6 cellular contexts compared by ENCODE assay signal in the genomic region with DNA sequence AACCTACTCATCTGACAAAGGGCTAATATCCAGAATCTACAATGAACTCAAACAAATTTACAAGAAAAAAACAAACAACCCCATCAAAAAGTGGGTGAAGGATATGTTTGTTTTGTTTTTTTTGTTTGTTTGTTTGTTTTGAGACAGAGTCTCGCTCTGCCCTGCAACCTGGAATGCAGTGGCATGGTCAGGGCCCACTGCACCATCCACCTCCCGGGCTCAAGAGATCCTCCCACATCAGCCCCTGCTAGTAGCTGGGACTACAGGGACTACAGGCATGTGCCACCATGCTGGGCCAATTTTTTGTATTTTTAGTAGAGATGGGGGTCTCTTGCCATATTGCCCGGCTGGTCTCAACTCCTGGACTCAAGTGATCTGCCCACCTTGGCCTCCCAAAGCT. TPM values are rescaled to one million over a fixed set of nuclear protein-coding genes. Genes with fewer than 3 reads are reported as not detected.
A peak's percentile ranks its signal among the peaks of the same experiment; 100 is the strongest.
DNase-seq lines count a peak whose midpoint lies in the region; ATAC-seq, FAIRE-seq and TF ChIP-seq lines count a peak whose summit lies in the region.
"Not testable (repeated sequence)": the region's sequence is repeated elsewhere in the genome, so short reads cannot be mapped to it uniquely, and the experiment has no call there.
"Had no signal": no experiment of that assay in that cellular context is flagged by ENCODE, and none has a peak within 500 bp of the region (broad histone marks: within the 10 kb centered on the region; RNA-seq: fewer than 3 reads in every experiment).

No MANE protein-coding gene starts in this region.

- TF ChIP-seq RAD21 in HepG2 (CRISPR knock-in tag; IDR thresholded peaks at IDR 0.05): not testable (repeated sequence)

- not testable (repeated sequence) for DNase-seq in HepG2 (ENCODE audit: low spot score)
- DNase-seq in right lobe of liver (peak in 1 of 3 donors; percentile 56), prostate gland (ENCODE audit: low spot score) (peak; percentile 49)

- H3K4me1 ChIP-seq in HepG2 (ENCODE audit: insufficient read depth, low read length) (peaks cover 20% of the 10 kb centered on the region), right lobe of liver (peaks cover 0 to 30% (median 0%) of the 10 kb centered on the region in 4 donors), prostate gland (replicated peaks) (peaks cover 17% of the 10 kb centered on the region)

- not testable (repeated sequence) for H4K20me1 ChIP-seq in HepG2 (ENCODE audit: insufficient read depth, low read length)

- TF ChIP-seq EP300 in HepG2 (IDR thresholded peaks at IDR 0.05; ENCODE audit: low read depth in 2 of 2, low read length in 2 of 2); HepG2 (CRISPR knock-in tag; IDR thresholded peaks at IDR 0.05; ENCODE audit: borderline replicate concordance): not testable (repeated sequence)

- not testable (repeated sequence) for TF ChIP-seq CTCF in C4-2B (conservative IDR thresholded peaks at IDR 0.05); VCaP (conservative IDR thresholded peaks at IDR 0.05); HepG2 (CRISPR knock-in tag; IDR thresholded peaks at IDR 0.05); right lobe of liver (IDR thresholded peaks at IDR 0.05); prostate gland (IDR thresholded peaks at IDR 0.05)

- H3K36me3 ChIP-seq in HepG2 (replicated peaks in 1 of 2; ENCODE audit: control insufficient read depth in 1 of 2, insufficient read depth in 2 of 2, low read length in 2 of 2); right lobe of liver; prostate gland: not testable (repeated sequence)

- CTCF ChIA-PET in HepG2 (lab: Yijun Ruan, JAX; ENCODE audit: low intra/inter-chr PET ratio, low total read pairs): not testable (repeated sequence)

- 12% methylated on average over 3 of the region's 3 CpGs for WGBS in HepG2 (ENCODE audit: low lambda C conversion rate)
- WGBS in right lobe of liver (ENCODE audit: insufficient coverage, low coverage, low lambda C conversion rate, missing lambda C conversion rate): 23% methylated on average over 2 of the region's 3 CpGs
- WGBS in prostate gland: 66% methylated on average over 3 of the region's 3 CpGs

- H3K27ac ChIP-seq in C4-2B (peak overlapping the region; percentile 67; the same call in 1 of the 2 replicates), VCaP (peak overlapping the region; percentile 80), prostate gland (peak overlapping the region; percentile 71 to 81)
- not testable (repeated sequence) for H3K27ac ChIP-seq in HepG2 (ENCODE audit: extremely low read length, insufficient read depth, low read length); right lobe of liver

- not testable (repeated sequence) for TF ChIP-seq POLR2A in HepG2 (IDR thresholded peaks at IDR 0.05; ENCODE audit: insufficient read depth in 1 of 2, low read depth in 2 of 2, low read length in 2 of 2); right lobe of liver (IDR thresholded peaks at IDR 0.05); prostate gland (IDR thresholded peaks at IDR 0.05)

- not testable (repeated sequence) for H3K9ac ChIP-seq in HepG2 (ENCODE audit: insufficient read depth, low read depth, low read length)

- not testable (repeated sequence) for H3K79me2 ChIP-seq in HepG2 (ENCODE audit: insufficient read depth, low read length)

- ATAC-seq in HepG2: peak; percentile 67
- peak in 3 of 4 donors; percentile 9 to 46 (median 44) for ATAC-seq in right lobe of liver

- in situ Hi-C loops in HepG2 (cut with HindIII; ENCODE audit: extremely low pct_ligation_motif_present, low pct_unique_long_range_greater_than_20kb): not testable (repeated sequence)

- intact Hi-C loops in HepG2 (cut with micrococcal nuclease; ENCODE audit: unreplicated experiment); right lobe of liver (cut with DNase I); prostate gland (cut with DNase I): not testable (repeated sequence)

- H2AFZ ChIP-seq in HepG2 (ENCODE audit: low read length): not testable (repeated sequence)

- POLR2A ChIA-PET in HepG2 (lab: Yijun Ruan, JAX): not testable (repeated sequence)

- H3K27me3 ChIP-seq in HepG2 (ENCODE audit: control insufficient read depth in 1 of 2, insufficient read depth in 2 of 2, low read length in 2 of 2); right lobe of liver; prostate gland (replicated peaks; ENCODE audit: insufficient read depth): not testable (repeated sequence)

- not testable (repeated sequence) for H3K4me3 ChIP-seq in HepG2 (replicated peaks in 1 of 3; ENCODE audit: insufficient read depth in 1 of 3, low read depth in 2 of 3, low read length in 3 of 3); right lobe of liver; prostate gland

- not testable (repeated sequence) for FAIRE-seq in HepG2 (lab: Jason Lieb, UNC)

- not testable (repeated sequence) for H3K9me3 ChIP-seq in HepG2 (ENCODE audit: low read length); right lobe of liver; prostate gland

- not testable (repeated sequence) for BruUV-seq in HepG2 (replicated peaks; lab: Mats Ljungman, UMichigan)

- not testable (repeated sequence) for H3K4me2 ChIP-seq in HepG2 (ENCODE audit: low read depth, low read length)

RNA-seq across cellular contexts. Expression of a gene that starts 44.3 kb away (rescaled TPM):
- 0.32 and 0.80 TPM in 2 replicates for total RNA-seq in HepG2 (2016; rRNA removed; fragmentation: Illumina TruSeq; extraction: Trizol)
- total RNA-seq in HepG2 (2016; cell fraction: cytosol; rRNA removed; fragmentation: Illumina TruSeq; extraction: Trizol; ENCODE audit: low read depth): 0.71 and 0.81 TPM in 2 replicates
- total RNA-seq in HepG2 (2016; cell fraction: insoluble cytoplasmic fraction; rRNA removed; fragmentation: Illumina TruSeq; extraction: Trizol): 1.5 and 1.6 TPM in 2 replicates
- 1.0 and 1.9 TPM in 2 replicates for total RNA-seq in HepG2 (2016; cell fraction: membrane; rRNA removed; fragmentation: Illumina TruSeq; extraction: Trizol)
- total RNA-seq in HepG2 (2016; cell fraction: nucleus; rRNA removed; fragmentation: Illumina TruSeq; extraction: Trizol): 3.6 and 3.7 TPM in 2 replicates
- 0.82 and 0.87 TPM in 2 replicates for polyA plus RNA-seq in HepG2 (2011; rRNA removed)
- 0.32 and 0.38 TPM in 2 replicates for polyA plus RNA-seq in HepG2 (2011; cell fraction: cytosol; rRNA removed)
- polyA plus RNA-seq in HepG2 (2011; cell fraction: nucleus; rRNA removed): 3.3 and 4.4 TPM in 2 replicates
- 0.80 and 2.9 TPM in 2 replicates for polyA plus RNA-seq in HepG2 (2012)
- 0.35 and 1.7 TPM in 2 replicates for polyA plus RNA-seq in HepG2 (2016; cell fraction: cytosol; fragmentation: Illumina TruSeq; extraction: Trizol; ENCODE audit: low read depth)
- 0.33 and 1.2 TPM in 2 replicates for polyA plus RNA-seq in HepG2 (2016; cell fraction: insoluble cytoplasmic fraction; fragmentation: Illumina TruSeq; extraction: Trizol; ENCODE audit: low read depth)
- 0.64 and 1.2 TPM in 2 replicates for polyA plus RNA-seq in HepG2 (2016; cell fraction: membrane; fragmentation: Illumina TruSeq; extraction: Trizol; ENCODE audit: low read depth)
- polyA plus RNA-seq in HepG2 (2016; cell fraction: nucleus; fragmentation: Illumina TruSeq; extraction: Trizol; ENCODE audit: insufficient read depth, low read depth): 4.3 and 5.2 TPM in 2 replicates
- polyA minus RNA-seq in HepG2 (2011; rRNA and poly(A)+ RNA removed; ENCODE audit: low replicate concordance): 1.3 and 7.3 TPM in 2 replicates
- 0.40 TPM in 1 of 2 replicates, not detected in the other for polyA minus RNA-seq in HepG2 (2011; cell fraction: cytosol; rRNA and poly(A)+ RNA removed)
- 7.7 and 8.6 TPM in 2 replicates for polyA minus RNA-seq in HepG2 (2011; cell fraction: nucleus; rRNA and poly(A)+ RNA removed)
- 1,000 to 10,000 TPM in 3 of 6 experiments, 100 to 1,000 TPM in 3; 190 to 1,656 (median 769) TPM for total RNA-seq in right lobe of liver
- total RNA-seq in prostate gland: 1 to 10 TPM in 1 of 2 donors, under 1 TPM in 1; 0.80 to 4.4 TPM
- polyA plus RNA-seq: CD4-positive, CD25-positive, alpha-beta regulatory T cell had no signal

Comparison
In these comparisons a context has a peak if more than half of its experiments do, and no peak if none do; other contexts are left out.
1. RNA of a gene that starts 44.3 kb away (total RNA-seq): 190 to 1,656 TPM in right lobe of liver; 0.80 to 4.4 TPM in prostate gland and 0.32 to 3.7 TPM in HepG2; every median in the first group is over 10 times any median in the second.